In genomic region chr5:31531888-31532710, GRCh38 we compare ENCODE assay signal across 8 cellular contexts. TPM values are rescaled to one million over a fixed set of nuclear protein-coding genes. Genes with fewer than 3 reads are reported as not detected.
DNase-seq lines count a peak whose midpoint lies in the region; ATAC-seq and TF ChIP-seq lines count a peak whose summit lies in the region.

Gene C5orf22 (plus strand): TSS chr5:31532301. CDS start chr5:31532393, 92 bp downstream.
Gene DROSHA (minus strand): TSS chr5:31532093. CDS start chr5:31529059, 3,034 bp downstream.

- peak within 1 kb of the TSS; percentile 93 to 98 for H3K27ac Mint-ChIP-seq in activated naive CD4-positive, alpha-beta T cell treated with anti-CD3 and anti-CD28 coated beads, Interleukin-2, amount 50 U/mL, for 72 hours
- H3K27ac Mint-ChIP-seq in glutamatergic neuron (ENCODE audit: unreplicated experiment) = peak within 1 kb of the TSS; percentile 91

- H3K36me3 ChIP-seq in osteoblast (ENCODE audit: insufficient read depth, low read length) (peaks cover 49% of the 10 kb centered on the region), thoracic aorta (peaks cover 23% of the 10 kb centered on the region)

- no peaks in the 10 kb centered on the region for H3K9me3 Mint-ChIP-seq in activated naive CD4-positive, alpha-beta T cell treated with anti-CD3 and anti-CD28 coated beads, Interleukin-2, amount 50 U/mL, for 72 hours
- H3K9me3 Mint-ChIP-seq in glutamatergic neuron (ENCODE audit: unreplicated experiment) = peaks cover 3% of the 10 kb centered on the region

- peaks cover 63% of the 10 kb centered on the region for H3K79me2 ChIP-seq in osteoblast (ENCODE audit: insufficient read depth, low read length)

- peaks cover 17% of the 10 kb centered on the region for H3K4me1 Mint-ChIP-seq in glutamatergic neuron (ENCODE audit: low read depth, unreplicated experiment)

- H3K4me1 ChIP-seq in osteoblast (ENCODE audit: insufficient read depth, low read length) = peaks cover 16% of the 10 kb centered on the region
- H3K4me1 ChIP-seq in thoracic aorta (ENCODE audit: control insufficient read depth in 1 of 2, low read depth in 2 of 2) = peaks cover 15 to 30% of the 10 kb centered on the region in 2 donors

- H3K27me3 Mint-ChIP-seq in glutamatergic neuron (ENCODE audit: unreplicated experiment) = peaks cover 2% of the 10 kb centered on the region

- peak within 1 kb of the TSS; percentile 98 for H3K4me3 Mint-ChIP-seq in glutamatergic neuron (ENCODE audit: unreplicated experiment)

- no peaks in the 10 kb centered on the region for H3K27me3 ChIP-seq in osteoblast (ENCODE audit: insufficient read depth, low read length)
- no peaks in the 10 kb centered on the region for H3K27me3 ChIP-seq in thoracic aorta (replicated peaks; ENCODE audit: insufficient read depth)

- TF ChIP-seq CTCF in GM10266 (IDR thresholded peaks at IDR 0.05; ENCODE audit: control insufficient read depth, insufficient read depth, low read depth, missing control alignments) = no peak
- TF ChIP-seq CTCF in glutamatergic neuron (IDR thresholded peaks at IDR 0.05; ENCODE audit: partially characterized antibody, unreplicated experiment) = no peak
- peak; percentile 7 for TF ChIP-seq CTCF in osteoblast (IDR thresholded peaks at IDR 0.05; ENCODE audit: extremely low read depth, low read depth, low read length)
- TF ChIP-seq CTCF in thoracic aorta (IDR thresholded peaks at IDR 0.05) = no peak

- H4K20me1 ChIP-seq in osteoblast (ENCODE audit: insufficient read depth, low read length) = peaks cover 6% of the 10 kb centered on the region

- peak within 1 kb of the TSS; percentile 99 for H3K4me2 ChIP-seq in osteoblast (ENCODE audit: insufficient read depth, low read length)

- H3K4me3 ChIP-seq in osteoblast (ENCODE audit: insufficient read depth, low read length) (peak within 1 kb of the TSS; percentile 97), thoracic aorta (peak within 1 kb of the TSS; percentile 93)

- H3K36me3 Mint-ChIP-seq in activated naive CD4-positive, alpha-beta T cell treated with anti-CD3 and anti-CD28 coated beads, Interleukin-2, amount 50 U/mL, for 72 hours = peaks cover 42 to 43% of the 10 kb centered on the region in 2 donors
- H3K36me3 Mint-ChIP-seq in glutamatergic neuron (ENCODE audit: unreplicated experiment) = no peaks in the 10 kb centered on the region

- DNase-seq in GM10266 (ENCODE audit: extremely low spot score) (peak; percentile 86), NCI-H1092 treated with DMSO at 0.1 percent for 48 hours (lab: John Stamatoyannopoulos, UW) (peak; percentile 96), SKM-1 (lab: John Stamatoyannopoulos, UW; ENCODE audit: unreplicated experiment) (peak; percentile 92), glutamatergic neuron (peak; percentile 96), osteoblast (ENCODE audit: insufficient read length, low spot score, missing footprints) (peak; percentile 98), thoracic aorta (ENCODE audit: low spot score) (peak; percentile 77)
- peak; percentile 85 to 92 for DNase-seq in activated naive CD4-positive, alpha-beta T cell treated with anti-CD3 and anti-CD28 coated beads, Interleukin-2, amount 50 U/mL, for 72 hours (ENCODE audit: low spot score in 2 of 2)

- peak; percentile 96 for ATAC-seq in HG02610 (IDR thresholded peaks at IDR 0.05; ENCODE audit: unreplicated experiment)
- peak; percentile 98 for ATAC-seq in activated naive CD4-positive, alpha-beta T cell treated with anti-CD3 and anti-CD28 coated beads, Interleukin-2, amount 50 U/mL, for 72 hours
- ATAC-seq in thoracic aorta (ENCODE audit: insufficient number of reproducible peaks, low FRiP score, low read depth) = peak; percentile 92

- H3K9me3 ChIP-seq in osteoblast (ENCODE audit: low read depth, low read length) = no peaks in the 10 kb centered on the region
- H3K9me3 ChIP-seq in thoracic aorta = no peaks in the 10 kb centered on the region

- H2AFZ ChIP-seq in osteoblast (ENCODE audit: low read length) = peak within 1 kb of the TSS; percentile 96

- H3K27ac ChIP-seq in osteoblast (ENCODE audit: low read depth, low read length) (peak within 1 kb of the TSS; percentile 87), thoracic aorta (peak within 1 kb of the TSS; percentile 70 to 74)

RNA-seq across cellular contexts. Expression of gene C5orf22, which starts in this region (rescaled TPM):
- total RNA-seq in activated naive CD4-positive, alpha-beta T cell treated with anti-CD3 and anti-CD28 coated beads, Interleukin-2, amount 50 U/mL, for 72 hours = 10 to 100 TPM; 21.3 to 39.7 TPM
- total RNA-seq in glutamatergic neuron (ENCODE audit: unreplicated experiment) = 26.5 TPM
- 21.4 and 21.8 TPM in 2 replicates for total RNA-seq in osteoblast
- total RNA-seq in thoracic aorta = 10 to 100 TPM; 10.3 to 10.8 TPM

RNA-seq across cellular contexts. Expression of gene DROSHA, which starts in this region (rescaled TPM):
- total RNA-seq in activated naive CD4-positive, alpha-beta T cell treated with anti-CD3 and anti-CD28 coated beads, Interleukin-2, amount 50 U/mL, for 72 hours = 10 to 100 TPM; 77.6 to 80.4 TPM
- total RNA-seq in glutamatergic neuron (ENCODE audit: unreplicated experiment) (102 TPM), osteoblast (32.9 and 35.7 TPM in 2 replicates), thoracic aorta (10 to 100 TPM; 28.8 to 70.7 TPM)

Comparison
In these comparisons a context has a peak if more than half of its experiments do, and no peak if none do; other contexts are left out.
1. Peak in every context shown above with its lines: DNase-seq, ATAC-seq, H3K4me3 ChIP-seq and H3K27ac ChIP-seq.